Comparison of ENCODE assay signal across 24 cellular contexts in the genomic region with DNA sequence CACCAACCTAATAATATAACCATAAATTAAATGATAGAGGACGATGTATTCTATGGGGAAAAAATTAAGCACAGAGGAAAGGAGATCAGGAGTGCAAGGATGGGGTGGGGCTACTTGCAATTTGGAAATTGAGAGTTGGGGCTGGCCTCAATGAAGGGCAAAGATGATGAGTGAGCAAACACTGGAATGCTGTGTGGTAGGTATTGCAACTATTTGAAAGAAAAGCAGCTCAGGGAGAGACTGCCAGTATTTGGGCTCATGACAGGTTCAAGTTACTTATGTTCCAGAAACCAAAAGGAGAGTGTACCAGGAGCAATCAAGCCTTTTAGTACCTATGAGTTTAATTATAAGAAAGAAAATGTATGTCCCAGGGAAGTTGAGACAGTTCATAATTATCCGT. TPM values are rescaled to one million over a fixed set of nuclear protein-coding genes. Genes with fewer than 3 reads are reported as not detected.
"Had no signal": no experiment of that assay in that cellular context is flagged by ENCODE, and none has a peak within 500 bp of the region (broad histone marks: within the 10 kb centered on the region; RNA-seq: fewer than 3 reads in every experiment).

No MANE protein-coding gene starts in this region.

- H3K4me3 ChIP-seq: adrenal gland, tibial nerve had no signal

- ATAC-seq: activated CD8-positive, alpha-beta T cell treated with anti-CD3 and anti-CD28 coated beads for 36 hours; activated T-cell treated with anti-CD3 and anti-CD28 coated beads, Interleukin-2, amount 50 U/mL, for 4 hours; right cardiac atrium had no signal

- DNase-seq: activated CD4-positive, alpha-beta T cell treated with anti-CD3 and anti-CD28 coated beads for 4 hours; activated CD8-positive, alpha-beta T cell treated with anti-CD3 and anti-CD28 coated beads for 36 hours; activated effector memory CD4-positive, alpha-beta T cell treated with Interleukin-2 at 50 U/mL for 16 hours; activated naive CD4-positive, alpha-beta T cell treated with anti-CD3 and anti-CD28 coated beads, Interleukin-2, amount 50 U/mL, for 16 hours; activated T-cell treated with anti-CD3 and anti-CD28 coated beads, Interleukin-2, amount 50 U/mL, for 4 hours; central memory CD4-positive, alpha-beta T cell; cortex of kidney; effector CD8-positive, alpha-beta T cell; hippocampal formation; kidney glomerular epithelial cell; nucleus accumbens; small intestine; stimulated activated CD4-positive, alpha-beta T cell treated with anti-CD3 and anti-CD28 coated beads, Interleukin-4, amount 100 ng/mL, for 4 hours; stimulated activated CD8-positive, alpha-beta memory T cell treated with anti-CD3 and anti-CD28 coated beads, Interleukin-4, amount 100 ng/mL, for 48 hours; stimulated activated naive CD4-positive, alpha-beta T cell treated with Interleukin-2 at 50 U/mL for 16 hours; substantia nigra; T-helper 2 cell had no signal

- H3K27ac ChIP-seq: adrenal gland, tibial nerve had no signal

- H3K9me3 ChIP-seq: adrenal gland, tibial nerve had no signal

- H3K27me3 ChIP-seq: adrenal gland, tibial nerve had no signal

- H3K36me3 ChIP-seq: adrenal gland, tibial nerve had no signal

RNA-seq across cellular contexts. Expression of a gene that starts 47.4 kb away (rescaled TPM):
- total RNA-seq: activated CD8-positive, alpha-beta T cell treated with anti-CD3 and anti-CD28 coated beads for 36 hours; activated T-cell treated with anti-CD3 and anti-CD28 coated beads, Interleukin-2, amount 50 U/mL, for 4 hours; adrenal gland; endothelial cell of umbilical vein; glomerular endothelial cell; lower leg skin; progenitor cell of endocrine pancreas; right cardiac atrium; tibial nerve had no signal
- polyA plus RNA-seq: adrenal gland, endothelial cell of umbilical vein, right cardiac atrium had no signal
